ENCODE assay signal across 8 cellular contexts in the genomic region with DNA sequence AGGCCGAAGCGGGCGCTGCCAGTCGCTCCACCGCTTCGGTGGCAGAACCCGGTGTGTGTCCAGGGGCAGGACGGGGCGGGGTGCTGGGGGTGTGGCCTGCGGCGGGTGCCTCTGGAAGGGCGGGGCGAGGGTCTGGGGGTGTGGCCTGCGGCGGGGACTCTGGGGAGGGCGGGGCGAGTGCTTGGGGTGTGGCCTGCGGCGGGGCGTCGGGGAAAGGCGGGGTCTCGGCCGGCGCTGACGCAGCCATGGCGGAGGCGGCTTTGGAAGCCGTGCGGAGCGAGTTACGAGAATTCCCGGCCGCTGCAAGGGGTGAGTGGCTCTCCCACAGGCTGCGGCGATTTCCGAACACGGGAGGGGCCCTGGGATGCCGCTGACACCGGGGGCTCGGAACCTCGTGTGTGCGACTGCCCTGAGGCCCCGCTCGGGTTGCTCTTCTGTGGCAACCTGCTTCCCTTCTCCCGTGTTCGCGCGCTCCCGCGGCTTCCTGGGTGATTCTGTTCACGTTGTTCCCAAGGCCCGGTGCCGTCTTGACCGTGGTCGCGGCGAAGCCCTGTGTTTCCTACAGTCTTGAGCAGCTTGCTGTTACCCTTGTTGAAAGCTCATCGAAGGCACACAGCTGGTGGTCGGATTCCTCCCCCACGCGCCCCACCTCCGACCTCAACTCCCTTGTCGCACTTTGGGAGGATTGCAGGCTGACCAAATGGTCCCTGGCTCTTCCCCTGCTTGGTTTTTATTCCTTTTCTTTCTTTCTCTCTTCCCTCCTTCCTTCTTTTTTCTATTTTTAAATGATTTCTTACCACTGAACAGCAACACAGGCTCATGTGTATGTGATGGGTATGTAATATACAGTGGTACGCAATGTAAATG. TPM values are rescaled to one million over a fixed set of nuclear protein-coding genes. Genes with fewer than 3 reads are reported as not detected.
A peak's percentile ranks its signal among the peaks of the same experiment; 100 is the strongest.
DNase-seq lines count a peak whose midpoint lies in the region; ATAC-seq and TF ChIP-seq lines count a peak whose summit lies in the region.

TSS of gene JMJD7 (plus strand) at position 213 of the 867 bp plus-strand sequence. CDS start at position 246, 33 bp downstream.

- H3K4me3 Mint-ChIP-seq in activated B cell treated with CpG ODN at 0.5 μM for 24 hours = peak within 1 kb of the TSS; percentile 91

- POLR2A ChIA-PET in activated B cell treated with CpG ODN at 0.5 μM for 24 hours (lab: Charles Lee) = no interaction called here

- peaks cover 13 to 59% (median 44%) of the 10 kb centered on the region in 6 donors for H3K4me1 ChIP-seq in spleen

- H3K27ac Mint-ChIP-seq in activated B cell treated with CpG ODN at 0.5 μM for 24 hours = peak within 1 kb of the TSS; percentile 73

- no peaks in the 10 kb centered on the region for H3K9me3 Mint-ChIP-seq in activated B cell treated with CpG ODN at 0.5 μM for 24 hours

- peak in 1 of 3 donors; percentile 39 for TF ChIP-seq POLR2A in spleen (IDR thresholded peaks at IDR 0.05)

- peaks cover 25% of the 10 kb centered on the region for H3K36me3 Mint-ChIP-seq in activated B cell treated with CpG ODN at 0.5 μM for 24 hours (ENCODE audit: low read depth)

- no peaks in the 10 kb centered on the region for H3K27me3 Mint-ChIP-seq in activated B cell treated with CpG ODN at 0.5 μM for 24 hours

- TF ChIP-seq CTCF in activated B cell treated with CpG ODN at 0.5 μM for 24 hours (IDR thresholded peaks at IDR 0.05) (no peak), cardiac fibroblast (IDR thresholded peaks at IDR 0.05; ENCODE audit: low read depth, low read length) (no peak), spleen (IDR thresholded peaks at IDR 0.05 in 8 of 11, conservative IDR thresholded peaks at IDR 0.05 in 3 of 11) (peak in 1 of 11 experiments; percentile 34)

- 0 to 1% (median 1%) methylated on average over 26 to 65 of the region's 65 CpGs for WGBS in spleen, 5 donors

- peak within 1 kb of the TSS; percentile 86 to 87 for H3K4me3 ChIP-seq in cardiac fibroblast (replicated peaks in 1 of 2; ENCODE audit: low read depth in 2 of 2, low read length in 2 of 2)
- H3K4me3 ChIP-seq in spleen = peak within 1 kb of the TSS; percentile 70 to 90 (median 86)

- DNase-seq in NCI-H1436 (lab: John Stamatoyannopoulos, UW) = peak; percentile 78
- no peak for DNase-seq in NCI-H1436 treated with DMSO at 0.1 percent for 48 hours (lab: John Stamatoyannopoulos, UW)
- DNase-seq in NCI-H2227 (lab: John Stamatoyannopoulos, UW; ENCODE audit: unreplicated experiment) = peak; percentile 85
- DNase-seq in activated B cell treated with CpG ODN at 0.5 μM for 24 hours = peak; percentile 93
- DNase-seq in cardiac fibroblast (ENCODE audit: low read depth in 2 of 2) = peak; percentile 84 to 92
- DNase-seq in iris pigment epithelial cell (ENCODE audit: low read depth) = peak; percentile 87
- peak; percentile 99 for DNase-seq in spleen

- CTCF ChIA-PET in activated B cell treated with CpG ODN at 0.5 μM for 24 hours (lab: Charles Lee) = interaction anchor here (0.9 to 1.5 kb wide), 2 partner anchors 54 to 75 kb away, joined by 3 to 6 read pairs; partner anchors contain the start of gene MAPKBP1

- peak within 1 kb of the TSS; percentile 69 to 91 (median 80) for H3K27ac ChIP-seq in spleen

- intact Hi-C loops in activated B cell treated with CpG ODN at 0.5 μM for 24 hours (cut with micrococcal nuclease) (loop anchor here (1.0 to 2.0 kb wide), 6 partner anchors 54 to 167 kb away; partner anchors contain the start of genes MAPKBP1 and SPTBN5), spleen (cut with DNase I; ENCODE audit: low total_unique reads) (no loop called here)

- H3K9me3 ChIP-seq in spleen = no peaks in the 10 kb centered on the region

- H3K36me3 ChIP-seq in spleen = peaks cover 0 to 57% (median 12%) of the 10 kb centered on the region in 6 donors

- no peaks in the 10 kb centered on the region for H3K27me3 ChIP-seq in spleen (replicated peaks in 1 of 7)

- ATAC-seq in HG02981 (IDR thresholded peaks at IDR 0.05; ENCODE audit: unreplicated experiment) (peak; percentile 66), activated B cell treated with CpG ODN at 0.5 μM for 24 hours (ENCODE audit: low read depth) (peak; percentile 98)

- peaks cover 21% of the 10 kb centered on the region for H3K4me1 Mint-ChIP-seq in activated B cell treated with CpG ODN at 0.5 μM for 24 hours

RNA-seq across cellular contexts. Expression of gene JMJD7, which starts in this region (rescaled TPM):
- total RNA-seq in activated B cell treated with CpG ODN at 0.5 μM for 24 hours (12.1 and 16.5 TPM in 2 replicates), spleen (10 to 100 TPM in 5 of 7 donors, 1 to 10 TPM in 2; 3.2 to 20.1 (median 13.0) TPM)
- polyA plus RNA-seq in spleen = 10 to 100 TPM in 1 of 3 donors, 1 to 10 TPM in 2; 5.2 to 10.9 (median 8.6) TPM
